In genomic region chr9:99259231-99259918, GRCh38 we compare ENCODE assay signal across 8 cellular contexts. TPM values are rescaled to one million over a fixed set of nuclear protein-coding genes. Genes with fewer than 3 reads are reported as not detected.
A peak's percentile ranks its signal among the peaks of the same experiment; 100 is the strongest.
DNase-seq lines count a peak whose midpoint lies in the region; ATAC-seq and TF ChIP-seq lines count a peak whose summit lies in the region.

No MANE protein-coding gene starts in this region.

- H3K27ac ChIP-seq in KMS-11 (peak overlapping the region; percentile 63), urinary bladder (ENCODE audit: low read depth) (no peak overlapping the region)

- H3K4me3 Mint-ChIP-seq in activated T-cell treated with anti-CD3 and anti-CD28 coated beads, Interleukin-2, amount 50 U/mL, for 24 hours = no peak overlapping the region
- H3K4me3 Mint-ChIP-seq in naive B cell = peak overlapping the region in 7 of 8 donors; percentile 10 to 77 (median 61)

- WGBS in urinary bladder = 8% methylated on average over 27 of the region's 27 CpGs

- peak overlapping the region; percentile 74 for H2AFZ ChIP-seq in KMS-11 (ENCODE audit: low read depth)

- H3K36me3 ChIP-seq in KMS-11 (ENCODE audit: insufficient read depth) (no peaks in the 10 kb centered on the region), urinary bladder (ENCODE audit: insufficient read depth) (no peaks in the 10 kb centered on the region)

- peak; percentile 77 to 91 for ATAC-seq in naive B cell (ENCODE audit: low read depth in 2 of 2)

- H3K4me2 ChIP-seq in KMS-11 = peak overlapping the region; percentile 67

- peak overlapping the region; percentile 63 for H3K9ac ChIP-seq in KMS-11

- no peak overlapping the region for H3K4me3 ChIP-seq in KMS-11 (IDR thresholded peaks at IDR 0.05; ENCODE audit: insufficient read depth, low read depth, low read length)
- peak overlapping the region; percentile 24 for H3K4me3 ChIP-seq in fibroblast of pulmonary artery (replicated peaks; ENCODE audit: low read depth, low read length)
- H3K4me3 ChIP-seq in urinary bladder (ENCODE audit: low read depth, low read length) = peak overlapping the region; percentile 14

- H3K27me3 ChIP-seq in KMS-11 (ENCODE audit: insufficient read depth, low read depth) = no peaks in the 10 kb centered on the region

- H3K9me3 Mint-ChIP-seq in activated T-cell treated with anti-CD3 and anti-CD28 coated beads, Interleukin-2, amount 50 U/mL, for 24 hours = no peaks in the 10 kb centered on the region
- no peaks in the 10 kb centered on the region for H3K9me3 Mint-ChIP-seq in naive B cell

- no peaks in the 10 kb centered on the region for H3K79me2 ChIP-seq in KMS-11 (ENCODE audit: insufficient read depth, low read depth)

- DNase-seq in GM03348 (ENCODE audit: low spot score) (peak; percentile 71), fibroblast of pulmonary artery (ENCODE audit: low read depth) (peak; percentile 51), naive B cell (peak; percentile 32), AML-193 (lab: John Stamatoyannopoulos, UW) (no peak), KBM-7 (no peak)
- peak; percentile 50 for DNase-seq in activated T-cell treated with anti-CD3 and anti-CD28 coated beads, Interleukin-2, amount 50 U/mL, for 24 hours

- H3K4me1 ChIP-seq in KMS-11 (ENCODE audit: low read depth, poor library complexity, severe bottlenecking) (peaks cover 47% of the 10 kb centered on the region), urinary bladder (ENCODE audit: insufficient read depth) (no peaks in the 10 kb centered on the region)

- no peak overlapping the region for H3K27ac Mint-ChIP-seq in activated T-cell treated with anti-CD3 and anti-CD28 coated beads, Interleukin-2, amount 50 U/mL, for 24 hours
- peak overlapping the region in 3 of 6 donors; percentile 67 to 86 (median 75) for H3K27ac Mint-ChIP-seq in naive B cell

- no peaks in the 10 kb centered on the region for H4K20me1 ChIP-seq in KMS-11 (ENCODE audit: insufficient read depth)

- no peaks in the 10 kb centered on the region for H3K36me3 Mint-ChIP-seq in activated T-cell treated with anti-CD3 and anti-CD28 coated beads, Interleukin-2, amount 50 U/mL, for 24 hours (ENCODE audit: low read depth)
- peaks cover 0 to 5% of the 10 kb centered on the region in 2 donors for H3K36me3 Mint-ChIP-seq in naive B cell

- peaks cover 17% of the 10 kb centered on the region for H3K27me3 Mint-ChIP-seq in activated T-cell treated with anti-CD3 and anti-CD28 coated beads, Interleukin-2, amount 50 U/mL, for 24 hours
- peaks cover 0 to 4% (median 3%) of the 10 kb centered on the region in 3 donors for H3K27me3 Mint-ChIP-seq in naive B cell

- H3K4me1 Mint-ChIP-seq in activated T-cell treated with anti-CD3 and anti-CD28 coated beads, Interleukin-2, amount 50 U/mL, for 24 hours (ENCODE audit: low read depth) = peaks cover 33% of the 10 kb centered on the region
- H3K4me1 Mint-ChIP-seq in naive B cell = peaks cover 5 to 9% (median 7%) of the 10 kb centered on the region in 3 donors

- in situ Hi-C loops in KBM-7 (cut with MboI; ENCODE audit: low pct_unique_long_range_greater_than_20kb, low sequenced_read_pairs) = no loop called here

- TF ChIP-seq CTCF in KMS-11 (conservative IDR thresholded peaks at IDR 0.05; ENCODE audit: low read depth, low read length) (no peak), fibroblast of pulmonary artery (IDR thresholded peaks at IDR 0.05; ENCODE audit: low read length, missing control alignments) (no peak)

RNA-seq across cellular contexts. Expression of gene SEC61B, which starts 37.3 kb away (rescaled TPM):
- 100 to 1,000 TPM; 184 to 278 (median 228) TPM for polyA plus RNA-seq in naive B cell (ENCODE audit: low read depth in 6 of 6)
- total RNA-seq in urinary bladder = 65.0 TPM
- 176 TPM for polyA plus RNA-seq in urinary bladder

RNA-seq across cellular contexts. Expression of gene ALG2, which starts 37.6 kb away (rescaled TPM):
- polyA plus RNA-seq in naive B cell (ENCODE audit: low read depth in 6 of 6) (10 to 100 TPM; 21.6 to 39.8 (median 22.8) TPM), urinary bladder (27.3 TPM)
- 36.5 TPM for total RNA-seq in urinary bladder

Comparison
In these comparisons a context has a peak if more than half of its experiments do, and no peak if none do; other contexts are left out.
1. DNase-seq: peak in GM03348 (single experiment), activated T-cell treated with anti-CD3 and anti-CD28 coated beads, Interleukin-2, amount 50 U/mL, for 24 hours (single experiment), fibroblast of pulmonary artery (single experiment) and naive B cell (single experiment); none in AML-193 (0 of 2) and KBM-7 (single experiment).